ENCODE assay signal across 8 cellular contexts in the genomic region with DNA sequence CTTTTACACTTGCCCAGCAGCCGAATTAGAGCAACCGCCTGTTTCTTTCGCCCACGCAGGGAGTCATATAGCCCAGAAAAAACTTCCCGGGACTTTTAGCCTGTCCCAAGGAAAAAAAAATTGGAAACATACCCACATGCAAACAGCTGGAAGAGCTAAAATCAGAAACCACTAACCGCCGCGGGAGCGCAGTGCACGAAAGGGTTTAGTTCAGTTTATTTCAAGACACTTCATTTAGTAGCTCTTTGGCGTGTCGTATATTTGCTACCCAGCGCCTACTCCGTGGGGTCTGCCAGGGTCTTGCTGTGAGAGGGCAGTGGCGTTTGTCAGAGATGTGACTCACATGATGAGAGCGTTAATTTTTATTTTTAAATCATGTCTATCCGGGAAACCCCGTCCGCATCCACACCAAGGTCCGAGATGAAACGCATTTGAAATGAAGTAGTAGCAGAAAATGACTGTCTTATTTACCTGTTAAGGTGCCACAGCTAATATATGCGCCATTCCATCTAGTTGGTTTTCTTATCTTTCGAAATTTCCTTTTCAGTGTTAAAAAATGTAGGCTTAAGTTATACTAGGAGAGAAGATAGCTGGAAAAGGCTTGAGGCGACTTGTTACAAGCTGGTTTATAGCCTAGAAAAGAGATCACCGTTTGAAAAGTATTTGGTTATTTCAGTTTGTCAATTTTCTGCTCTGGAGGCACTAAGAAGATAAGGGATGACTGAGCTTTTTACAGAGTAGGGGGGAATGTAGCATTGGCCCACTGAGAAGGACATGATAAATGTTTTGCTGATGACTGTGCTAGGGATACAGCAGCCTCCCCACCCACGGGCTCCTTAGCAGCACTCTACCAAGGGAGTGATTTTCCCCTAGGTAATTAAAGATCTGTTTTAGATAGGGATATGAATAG. TPM values are rescaled to one million over a fixed set of nuclear protein-coding genes. Genes with fewer than 3 reads are reported as not detected.
A peak's percentile ranks its signal among the peaks of the same experiment; 100 is the strongest.
DNase-seq lines count a peak whose midpoint lies in the region; ATAC-seq and TF ChIP-seq lines count a peak whose summit lies in the region.

No MANE protein-coding gene starts in this region.

- no peak overlapping the region for H3K27ac Mint-ChIP-seq in T-helper 2 cell treated with Interferon-gamma antibody and Interleukin-4, amounts not matched to agents 5 μg/mL and 100 μg/mL, for 36 hours

- no peak overlapping the region for H4K91ac ChIP-seq in mesenchymal stem cell (ENCODE audit: low read length)

- H3K4me1 ChIP-seq in mesenchymal stem cell (ENCODE audit: control insufficient read depth, insufficient read depth, low read depth, low read length) (no peaks in the 10 kb centered on the region), urinary bladder (ENCODE audit: insufficient read depth) (no peaks in the 10 kb centered on the region)

- H3K18ac ChIP-seq in mesenchymal stem cell (ENCODE audit: low read depth in 1 of 2, low read length in 2 of 2), result peak overlapping the region in 1 of 2 experiments; percentile 30

- peak overlapping the region in 1 of 2 experiments; percentile 67 for H3K4ac ChIP-seq in mesenchymal stem cell (ENCODE audit: low read depth in 1 of 2, low read length in 2 of 2)

- H3K23ac ChIP-seq in mesenchymal stem cell (ENCODE audit: low read length in 2 of 2), result no peak overlapping the region

- peak overlapping the region; percentile 15 for H3K27ac ChIP-seq in mesenchymal stem cell (ENCODE audit: low read length, poor library complexity, severe bottlenecking)
- peak overlapping the region; percentile 86 for H3K27ac ChIP-seq in urinary bladder (ENCODE audit: low read depth)

- H3K4me1 Mint-ChIP-seq in T-helper 2 cell treated with Interferon-gamma antibody and Interleukin-4, amounts not matched to agents 5 μg/mL and 100 μg/mL, for 36 hours (ENCODE audit: low read depth), result peaks cover 17% of the 10 kb centered on the region

- H3K27me3 ChIP-seq in mesenchymal stem cell (ENCODE audit: control insufficient read depth in 1 of 2, insufficient read depth in 1 of 2, low read length in 2 of 2), result peaks cover 0 to 20% of the 10 kb centered on the region in 2 experiments

- H3K36me3 ChIP-seq in mesenchymal stem cell (ENCODE audit: control insufficient read depth in 1 of 2, insufficient read depth in 2 of 2, low read depth in 1 of 2, low read length in 2 of 2) (peaks cover 0 to 8% of the 10 kb centered on the region in 2 experiments), urinary bladder (ENCODE audit: insufficient read depth) (peaks cover 2% of the 10 kb centered on the region)

- peak overlapping the region; percentile 81 for H3K4me3 Mint-ChIP-seq in T-helper 2 cell treated with Interferon-gamma antibody and Interleukin-4, amounts not matched to agents 5 μg/mL and 100 μg/mL, for 36 hours

- H3K9me3 ChIP-seq in mesenchymal stem cell (ENCODE audit: control insufficient read depth, low read length), result no peaks in the 10 kb centered on the region

- H3K27me3 Mint-ChIP-seq in T-helper 2 cell treated with Interferon-gamma antibody and Interleukin-4, amounts not matched to agents 5 μg/mL and 100 μg/mL, for 36 hours (ENCODE audit: low read depth), result peaks cover 58% of the 10 kb centered on the region

- no peak overlapping the region for H2BK5ac ChIP-seq in mesenchymal stem cell (ENCODE audit: low read depth, low read length, poor library complexity, severe bottlenecking)

- no peak overlapping the region for H4K8ac ChIP-seq in mesenchymal stem cell (ENCODE audit: low read length)

- intact Hi-C loops in sciatic nerve (cut with DNase I), result no loop called here

- H2AK5ac ChIP-seq in mesenchymal stem cell (ENCODE audit: low read length, severe bottlenecking), result no peak overlapping the region

- peak overlapping the region; percentile 76 for H3K9ac ChIP-seq in mesenchymal stem cell (ENCODE audit: low read length)

- H3K79me1 ChIP-seq in mesenchymal stem cell (replicated peaks; ENCODE audit: low read length, poor library complexity, severe bottlenecking), result peaks cover 10% of the 10 kb centered on the region

- no peak for TF ChIP-seq CTCF in choroid plexus epithelial cell (conservative IDR thresholded peaks at IDR 0.05; ENCODE audit: low read depth, low read length)

- peak overlapping the region; percentile 78 for H3K4me2 ChIP-seq in mesenchymal stem cell (ENCODE audit: low read length, poor library complexity, severe bottlenecking)

- no peak overlapping the region for H2BK120ac ChIP-seq in mesenchymal stem cell (ENCODE audit: low read depth, low read length)

- H3K9me3 Mint-ChIP-seq in T-helper 2 cell treated with Interferon-gamma antibody and Interleukin-4, amounts not matched to agents 5 μg/mL and 100 μg/mL, for 36 hours, result no peaks in the 10 kb centered on the region

- H3K4me3 ChIP-seq in choroid plexus epithelial cell (ENCODE audit: low read depth, low read length), result peak overlapping the region; percentile 77
- H3K4me3 ChIP-seq in mesenchymal stem cell (ENCODE audit: insufficient read depth in 1 of 2, low read depth in 1 of 2, low read length in 2 of 2), result peak overlapping the region; percentile 81 to 96
- H3K4me3 ChIP-seq in urinary bladder (ENCODE audit: low read depth, low read length), result peak overlapping the region; percentile 95

- DNase-seq in T-helper 2 cell treated with Interferon-gamma antibody and Interleukin-4, amounts not matched to agents 5 μg/mL and 100 μg/mL, for 36 hours (ENCODE audit: low spot score), result no peak
- DNase-seq in T-helper 2 cell, result no peak
- DNase-seq in NCI-H748 treated with DMSO at 0.1 percent for 48 hours (lab: John Stamatoyannopoulos, UW), result peak; percentile 25
- DNase-seq in choroid plexus epithelial cell (ENCODE audit: low read depth), result peak; percentile 55
- DNase-seq in mesenchymal stem cell, result peak; percentile 80
- no peak for DNase-seq in sciatic nerve (ENCODE audit: low spot score)

- WGBS in mesenchymal stem cell, result 4% methylated on average over 25 of the region's 26 CpGs
- 17% methylated on average over 26 of the region's 26 CpGs for WGBS in urinary bladder

- H3K14ac ChIP-seq in mesenchymal stem cell (ENCODE audit: low read length in 2 of 2), result no peak overlapping the region

- ATAC-seq in sciatic nerve (no peak), HG02588 (IDR thresholded peaks at IDR 0.05; ENCODE audit: unreplicated experiment) (no peak)

- H2AFZ ChIP-seq in mesenchymal stem cell (ENCODE audit: low read depth, low read length), result no peak overlapping the region

- H3K36me3 Mint-ChIP-seq in T-helper 2 cell treated with Interferon-gamma antibody and Interleukin-4, amounts not matched to agents 5 μg/mL and 100 μg/mL, for 36 hours (ENCODE audit: low read depth), result peaks cover 10% of the 10 kb centered on the region

- H2BK15ac ChIP-seq in mesenchymal stem cell (ENCODE audit: low read depth, poor library complexity, severe bottlenecking), result peak overlapping the region; percentile 7

- H2BK12ac ChIP-seq in mesenchymal stem cell (ENCODE audit: low read length in 2 of 2), result no peak overlapping the region

RNA-seq across cellular contexts. Expression of a gene that starts 1.7 kb away (rescaled TPM):
- 5.2 TPM for polyA plus RNA-seq in mesenchymal stem cell (2013, experiment 1 of 2)
- 6.0 TPM for polyA plus RNA-seq in mesenchymal stem cell (2013, experiment 2 of 2)
- 30.2 TPM for total RNA-seq in urinary bladder
- 19.6 TPM for polyA plus RNA-seq in urinary bladder
- 83.6 TPM for total RNA-seq in sciatic nerve

Comparison
In these comparisons a context has a peak if more than half of its experiments do, and no peak if none do; other contexts are left out.
1. DNase-seq: peak in NCI-H748 treated with DMSO at 0.1 percent for 48 hours (single experiment), choroid plexus epithelial cell (single experiment) and mesenchymal stem cell (single experiment); none in T-helper 2 cell treated with Interferon-gamma antibody and Interleukin-4, amounts not matched to agents 5 μg/mL and 100 μg/mL, for 36 hours (single experiment), T-helper 2 cell (0 of 5) and sciatic nerve (single experiment).
2. Peak in every context shown above with its lines, with median percentiles within 50 percentile points of each other: H3K4me3 ChIP-seq.